ENCODE assay signal across 40 cellular contexts in the genomic region with DNA sequence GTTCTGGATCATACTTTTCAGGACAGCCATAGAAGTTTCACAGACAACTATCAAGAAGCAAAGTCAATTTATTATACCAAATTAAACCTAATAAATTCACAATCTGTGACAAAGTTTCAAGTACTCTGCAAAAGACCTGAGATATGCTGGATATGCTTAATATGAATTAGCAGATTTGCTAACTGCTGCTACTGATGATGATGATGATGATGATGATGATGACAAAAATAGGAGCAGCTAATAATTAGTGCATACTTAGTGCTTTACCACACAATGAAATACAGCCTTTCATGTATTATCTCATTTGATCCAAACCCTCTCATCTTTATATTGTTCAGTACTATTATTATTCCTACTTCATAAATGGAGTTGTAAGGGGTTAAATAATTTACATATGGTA.
"Had no signal": no experiment of that assay in that cellular context is flagged by ENCODE, and none has a peak within 500 bp of the region (broad histone marks: within the 10 kb centered on the region; RNA-seq: fewer than 3 reads in every experiment).

No MANE protein-coding gene starts in this region.

- H3K9me3 Mint-ChIP-seq: activated naive CD4-positive, alpha-beta T cell treated with anti-CD3 and anti-CD28 coated beads for 36 hours; activated naive CD4-positive, alpha-beta T cell treated with anti-CD3 and anti-CD28 coated beads, Interleukin-2, amount 10 ng/mL, durations not matched to agents 7 days and 5 days; activated naive CD8-positive, alpha-beta T cell treated with anti-CD3 and anti-CD28 coated beads for 36 hours; activated naive CD8-positive, alpha-beta T cell treated with anti-CD3 and anti-CD28 coated beads, Interleukin-2, amount 50 U/mL, for 24 hours; activated T-cell treated with anti-CD3 and anti-CD28 coated beads, Interleukin-2, amount 50 U/mL, for 24 hours; activated T-cell treated with anti-CD3 and anti-CD28 coated beads, Interleukin-2, amount 50 U/mL, for 4 hours; activated T-helper 1 cell treated with anti-CD3 and anti-CD28 coated beads, Interleukin-12 subunit alpha, Interleukin-12 subunit beta, Interleukin-2, Interleukin-4 antibody, amounts not matched to agents 30 ng/mL and 10 ng/mL and 1 ng/mL, durations not matched to agents 14 hours and 24 hours and 36 hours; activated T-helper 2 cell treated with anti-CD3 and anti-CD28 coated beads, Interferon-gamma antibody, Interleukin-2, Interleukin-4, amounts not matched to agents 10 μg/mL and 5 μg/mL and 100 μg/mL, durations not matched to agents 14 hours and 24 hours and 36 hours; central memory CD8-positive, alpha-beta T cell had no signal

- H3K4me3 Mint-ChIP-seq: activated naive CD4-positive, alpha-beta T cell treated with anti-CD3 and anti-CD28 coated beads for 36 hours; activated naive CD4-positive, alpha-beta T cell treated with anti-CD3 and anti-CD28 coated beads, Interleukin-2, amount 10 ng/mL, durations not matched to agents 7 days and 5 days; activated naive CD4-positive, alpha-beta T cell treated with anti-CD3 and anti-CD28 coated beads, Interleukin-2, amount 50 U/mL, for 24 hours; activated naive CD8-positive, alpha-beta T cell; activated naive CD8-positive, alpha-beta T cell treated with anti-CD3 and anti-CD28 coated beads for 36 hours; activated naive CD8-positive, alpha-beta T cell treated with anti-CD3 and anti-CD28 coated beads, Interleukin-2, amount 10 ng/mL, durations not matched to agents 7 days and 5 days; activated naive CD8-positive, alpha-beta T cell treated with anti-CD3 and anti-CD28 coated beads, Interleukin-2, amount 50 U/mL, for 24 hours; activated T-cell treated with anti-CD3 and anti-CD28 coated beads, Interleukin-2, amount 50 U/mL, for 24 hours; activated T-cell treated with anti-CD3 and anti-CD28 coated beads, Interleukin-2, amount 50 U/mL, for 4 hours; activated T-cell treated with anti-CD3 and anti-CD28 coated beads, Interleukin-2, amount 50 U/mL, for 72 hours; activated T-helper 1 cell treated with anti-CD3 and anti-CD28 coated beads, Interleukin-12 subunit alpha, Interleukin-12 subunit beta, Interleukin-2, Interleukin-4 antibody, amounts not matched to agents 30 ng/mL and 10 ng/mL and 1 ng/mL, durations not matched to agents 14 hours and 24 hours and 36 hours; activated T-helper 17 cell treated with anti-CD3 and anti-CD28 coated beads, Interleukin-2, amount 50 U/mL, for 72 hours; brain; central memory CD8-positive, alpha-beta T cell had no signal

- DNase-seq: activated effector memory CD4-positive, alpha-beta T cell treated with anti-CD3 and anti-CD28 coated beads, Interleukin-2, amount 50 U/mL, for 16 hours; activated effector memory CD4-positive, alpha-beta T cell treated with Interleukin-2 at 50 U/mL for 16 hours; activated gamma-delta T cell; activated gamma-delta T cell treated with Interleukin-2 at 50 U/mL for 16 hours; activated naive CD4-positive, alpha-beta T cell; activated naive CD4-positive, alpha-beta T cell treated with anti-CD3 and anti-CD28 coated beads for 36 hours; activated naive CD4-positive, alpha-beta T cell treated with anti-CD3 and anti-CD28 coated beads, Interleukin-2, amount 10 ng/mL, durations not matched to agents 7 days and 5 days; activated naive CD4-positive, alpha-beta T cell treated with anti-CD3 and anti-CD28 coated beads, Interleukin-2, amount 50 U/mL, for 16 hours; activated naive CD4-positive, alpha-beta T cell treated with Interleukin-2 at 50 U/mL for 16 hours; activated naive CD8-positive, alpha-beta T cell treated with anti-CD3 and anti-CD28 coated beads for 36 hours; activated naive CD8-positive, alpha-beta T cell treated with anti-CD3 and anti-CD28 coated beads, Interleukin-2, amount 10 ng/mL, durations not matched to agents 7 days and 5 days; activated naive CD8-positive, alpha-beta T cell treated with anti-CD3 and anti-CD28 coated beads, Interleukin-2, amount 50 U/mL, for 24 hours; activated T-cell treated with anti-CD3 and anti-CD28 coated beads, Interleukin-2, amount 50 U/mL, for 1 hour; activated T-cell treated with anti-CD3 and anti-CD28 coated beads, Interleukin-2, amount 50 U/mL, for 24 hours; activated T-cell treated with anti-CD3 and anti-CD28 coated beads, Interleukin-2, amount 50 U/mL, for 4 hours; activated T-cell treated with anti-CD3 and anti-CD28 coated beads, Interleukin-2, amount 50 U/mL, for 48 hours; activated T-cell treated with anti-CD3 and anti-CD28 coated beads, Interleukin-2, amount 50 U/mL, for 72 hours; adrenal gland; amniotic stem cell; amygdala; anterior cingulate cortex; aorta; body of pancreas; brain microvascular endothelial cell; caudate nucleus; central memory CD4-positive, alpha-beta T cell; cerebellar nuclear complex had no signal

- H3K36me3 Mint-ChIP-seq: activated naive CD4-positive, alpha-beta T cell treated with anti-CD3 and anti-CD28 coated beads, Interleukin-2, amount 10 ng/mL, durations not matched to agents 7 days and 5 days had no signal

- H3K36me3 ChIP-seq: adrenal gland, brain microvascular endothelial cell, breast epithelium, cardiac muscle cell had no signal

- FAIRE-seq: astrocyte, bronchial epithelial cell had no signal

- H3K4me1 ChIP-seq: adrenal gland, ascending aorta, body of pancreas, breast epithelium had no signal

- H3K9me3 ChIP-seq: adrenal gland, ascending aorta, body of pancreas, breast epithelium had no signal

- H3K4me1 Mint-ChIP-seq: activated naive CD4-positive, alpha-beta T cell treated with anti-CD3 and anti-CD28 coated beads, Interleukin-2, amount 10 ng/mL, durations not matched to agents 7 days and 5 days; activated naive CD4-positive, alpha-beta T cell treated with anti-CD3 and anti-CD28 coated beads, Interleukin-2, amount 50 U/mL, for 24 hours; activated naive CD8-positive, alpha-beta T cell treated with anti-CD3 and anti-CD28 coated beads for 36 hours; activated naive CD8-positive, alpha-beta T cell treated with anti-CD3 and anti-CD28 coated beads, Interleukin-2, amount 10 ng/mL, durations not matched to agents 7 days and 5 days; activated naive CD8-positive, alpha-beta T cell treated with anti-CD3 and anti-CD28 coated beads, Interleukin-2, amount 50 U/mL, for 24 hours; brain; central memory CD8-positive, alpha-beta T cell had no signal

- H3K4me3 ChIP-seq: adrenal gland, ascending aorta, body of pancreas, breast epithelium, cardiac muscle cell had no signal

- ATAC-seq: activated naive CD4-positive, alpha-beta T cell treated with anti-CD3 and anti-CD28 coated beads, Interleukin-2, amount 50 U/mL, for 72 hours; activated naive CD8-positive, alpha-beta T cell treated with anti-CD3 and anti-CD28 coated beads, Interleukin-2, amount 50 U/mL, for 24 hours; activated T-cell treated with anti-CD3 and anti-CD28 coated beads, Interleukin-2, amount 50 U/mL, for 4 hours; activated T-cell treated with anti-CD3 and anti-CD28 coated beads, Interleukin-2, amount 50 U/mL, for 72 hours; activated T-helper 17 cell treated with anti-CD3 and anti-CD28 coated beads, Interleukin-2, amount 50 U/mL, for 72 hours; body of pancreas had no signal

- H3K27ac Mint-ChIP-seq: activated naive CD4-positive, alpha-beta T cell treated with anti-CD3 and anti-CD28 coated beads for 36 hours; activated naive CD4-positive, alpha-beta T cell treated with anti-CD3 and anti-CD28 coated beads, Interleukin-2, amount 10 ng/mL, durations not matched to agents 7 days and 5 days; activated naive CD4-positive, alpha-beta T cell treated with anti-CD3 and anti-CD28 coated beads, Interleukin-2, amount 50 U/mL, for 24 hours; activated naive CD4-positive, alpha-beta T cell treated with anti-CD3 and anti-CD28 coated beads, Interleukin-2, amount 50 U/mL, for 72 hours; activated naive CD8-positive, alpha-beta T cell; activated naive CD8-positive, alpha-beta T cell treated with anti-CD3 and anti-CD28 coated beads for 36 hours; activated naive CD8-positive, alpha-beta T cell treated with anti-CD3 and anti-CD28 coated beads, Interleukin-2, amount 10 ng/mL, durations not matched to agents 7 days and 5 days; activated naive CD8-positive, alpha-beta T cell treated with anti-CD3 and anti-CD28 coated beads, Interleukin-2, amount 50 U/mL, for 24 hours; activated T-cell treated with anti-CD3 and anti-CD28 coated beads, Interleukin-2, amount 50 U/mL, for 24 hours; activated T-cell treated with anti-CD3 and anti-CD28 coated beads, Interleukin-2, amount 50 U/mL, for 72 hours; activated T-helper 1 cell treated with anti-CD3 and anti-CD28 coated beads, Interleukin-12 subunit alpha, Interleukin-12 subunit beta, Interleukin-2, Interleukin-4 antibody, amounts not matched to agents 30 ng/mL and 10 ng/mL and 1 ng/mL, durations not matched to agents 14 hours and 24 hours and 36 hours; activated T-helper 17 cell treated with anti-CD3 and anti-CD28 coated beads, Interleukin-2, amount 50 U/mL, for 72 hours; activated T-helper 2 cell treated with anti-CD3 and anti-CD28 coated beads, Interferon-gamma antibody, Interleukin-2, Interleukin-4, amounts not matched to agents 10 μg/mL and 5 μg/mL and 100 μg/mL, durations not matched to agents 14 hours and 24 hours and 36 hours; brain had no signal

- H3K27ac ChIP-seq: adrenal gland, ascending aorta, body of pancreas, brain microvascular endothelial cell, breast epithelium, cardiac muscle cell had no signal

- H3K27me3 ChIP-seq: adrenal gland, ascending aorta, body of pancreas, brain microvascular endothelial cell, breast epithelium, cardiac muscle cell had no signal

- H3K27me3 Mint-ChIP-seq: activated naive CD4-positive, alpha-beta T cell treated with anti-CD3 and anti-CD28 coated beads, Interleukin-2, amount 10 ng/mL, durations not matched to agents 7 days and 5 days; activated naive CD4-positive, alpha-beta T cell treated with anti-CD3 and anti-CD28 coated beads, Interleukin-2, amount 50 U/mL, for 24 hours; activated naive CD8-positive, alpha-beta T cell; activated naive CD8-positive, alpha-beta T cell treated with anti-CD3 and anti-CD28 coated beads for 36 hours; activated naive CD8-positive, alpha-beta T cell treated with anti-CD3 and anti-CD28 coated beads, Interleukin-2, amount 10 ng/mL, durations not matched to agents 7 days and 5 days; activated naive CD8-positive, alpha-beta T cell treated with anti-CD3 and anti-CD28 coated beads, Interleukin-2, amount 50 U/mL, for 24 hours; activated T-cell treated with anti-CD3 and anti-CD28 coated beads, Interleukin-2, amount 50 U/mL, for 24 hours; activated T-helper 17 cell treated with anti-CD3 and anti-CD28 coated beads, Interleukin-2, amount 50 U/mL, for 72 hours; brain; central memory CD8-positive, alpha-beta T cell had no signal
